Comparison of ENCODE assay signal across 22 cellular contexts in the genomic region with DNA sequence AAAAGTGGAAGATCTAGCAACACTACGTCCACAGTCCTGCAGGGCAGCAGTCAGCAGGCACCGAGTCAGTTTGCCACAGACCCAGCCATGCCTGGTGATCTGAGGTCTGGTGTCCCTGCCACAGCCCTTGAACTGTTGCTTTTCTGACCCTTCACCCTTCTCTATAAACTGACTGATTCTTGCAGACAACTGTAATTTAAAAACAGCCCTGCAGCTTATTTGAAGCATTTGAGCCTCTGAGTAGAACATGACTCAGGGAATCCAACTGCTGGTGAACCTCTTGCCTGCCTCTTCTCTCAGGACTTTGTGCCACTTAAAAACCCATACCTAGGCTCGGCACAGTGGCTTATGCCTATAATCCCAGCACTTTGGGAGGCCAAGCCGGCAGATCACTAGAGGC.
"Had no signal": no experiment of that assay in that cellular context is flagged by ENCODE, and none has a peak within 500 bp of the region (broad histone marks: within the 10 kb centered on the region; RNA-seq: fewer than 3 reads in every experiment).

No MANE protein-coding gene starts in this region.

- FAIRE-seq: small intestine had no signal

- H3K4me1 ChIP-seq: body of pancreas, right lobe of liver had no signal

- H2AFZ ChIP-seq: hepatocyte had no signal

- H3K36me3 ChIP-seq: cardiac muscle cell, left ventricle myocardium inferior, right lobe of liver, stomach, suprapubic skin, upper lobe of left lung had no signal

- DNase-seq: activated CD4-positive, alpha-beta memory T cell treated with anti-CD3 and anti-CD28 coated beads, Interleukin-2, amount 10 ng/mL, durations not matched to agents 7 days and 5 days; activated CD4-positive, alpha-beta T cell treated with anti-CD3 and anti-CD28 coated beads for 48 hours; activated effector memory CD4-positive, alpha-beta T cell treated with anti-CD3 and anti-CD28 coated beads, Interleukin-2, amount 50 U/mL, for 16 hours; activated naive CD4-positive, alpha-beta T cell treated with anti-CD3 and anti-CD28 coated beads, Interleukin-2, amount 10 ng/mL, durations not matched to agents 7 days and 5 days; activated T-cell treated with anti-CD3 and anti-CD28 coated beads for 4 hours; body of pancreas; cortex of kidney; endodermal cell; immature natural killer cell; left ventricle myocardium inferior; nucleus accumbens; right lobe of liver; small intestine; stimulated activated CD4-positive, alpha-beta T cell treated with anti-CD3 and anti-CD28 coated beads, Interleukin-2, amount 100 ng/mL, for 24 hours; stomach; SW 1271; T-helper 17 cell; upper lobe of left lung had no signal

- H3K4me3 Mint-ChIP-seq: activated CD4-positive, alpha-beta memory T cell treated with anti-CD3 and anti-CD28 coated beads, Interleukin-2, amount 10 ng/mL, durations not matched to agents 7 days and 5 days; activated naive CD4-positive, alpha-beta T cell treated with anti-CD3 and anti-CD28 coated beads, Interleukin-2, amount 10 ng/mL, durations not matched to agents 7 days and 5 days; endodermal cell; immature natural killer cell; stimulated activated memory B cell treated with anti-CD40 and anti-IgM and Interleukin-4, amounts not matched to agents 10 μg/mL and 1 μg/mL and 100 μg/mL, for 72 hours; T-helper 17 cell had no signal

- H3K4me1 Mint-ChIP-seq: activated CD4-positive, alpha-beta memory T cell treated with anti-CD3 and anti-CD28 coated beads, Interleukin-2, amount 10 ng/mL, durations not matched to agents 7 days and 5 days; activated naive CD4-positive, alpha-beta T cell treated with anti-CD3 and anti-CD28 coated beads, Interleukin-2, amount 10 ng/mL, durations not matched to agents 7 days and 5 days; endodermal cell; immature natural killer cell; stimulated activated memory B cell treated with anti-CD40 and anti-IgM and Interleukin-4, amounts not matched to agents 10 μg/mL and 1 μg/mL and 100 μg/mL, for 72 hours had no signal

- H3K36me3 Mint-ChIP-seq: activated naive CD4-positive, alpha-beta T cell treated with anti-CD3 and anti-CD28 coated beads, Interleukin-2, amount 10 ng/mL, durations not matched to agents 7 days and 5 days; stimulated activated memory B cell treated with anti-CD40 and anti-IgM and Interleukin-4, amounts not matched to agents 10 μg/mL and 1 μg/mL and 100 μg/mL, for 72 hours had no signal

- H3K27ac ChIP-seq: body of pancreas, cardiac muscle cell, hepatocyte, left ventricle myocardium inferior, right lobe of liver, stomach, suprapubic skin, upper lobe of left lung had no signal

- H3K79me2 ChIP-seq: hepatocyte had no signal

- H3K27ac Mint-ChIP-seq: activated CD4-positive, alpha-beta memory T cell treated with anti-CD3 and anti-CD28 coated beads, Interleukin-2, amount 10 ng/mL, durations not matched to agents 7 days and 5 days; activated naive CD4-positive, alpha-beta T cell treated with anti-CD3 and anti-CD28 coated beads, Interleukin-2, amount 10 ng/mL, durations not matched to agents 7 days and 5 days; endodermal cell; immature natural killer cell; stimulated activated memory B cell treated with anti-CD40 and anti-IgM and Interleukin-4, amounts not matched to agents 10 μg/mL and 1 μg/mL and 100 μg/mL, for 72 hours; T-helper 17 cell had no signal

- H3K27me3 ChIP-seq: body of pancreas, cardiac muscle cell, hepatocyte, right lobe of liver, stomach, suprapubic skin, upper lobe of left lung had no signal

- H3K9me3 ChIP-seq: body of pancreas, right lobe of liver, suprapubic skin, upper lobe of left lung had no signal

- H3K4me2 ChIP-seq: hepatocyte had no signal

- H3K9me3 Mint-ChIP-seq: activated CD4-positive, alpha-beta memory T cell treated with anti-CD3 and anti-CD28 coated beads, Interleukin-2, amount 10 ng/mL, durations not matched to agents 7 days and 5 days; activated naive CD4-positive, alpha-beta T cell treated with anti-CD3 and anti-CD28 coated beads, Interleukin-2, amount 10 ng/mL, durations not matched to agents 7 days and 5 days; immature natural killer cell had no signal

- H3K4me3 ChIP-seq: body of pancreas, cardiac muscle cell, hepatocyte, left ventricle myocardium inferior, right lobe of liver, stomach, suprapubic skin, upper lobe of left lung had no signal
